1 cellular context compared by ENCODE assay signal in genomic region chr16:2009791-2010510, GRCh38.
TF ChIP-seq lines count a peak whose summit lies in the region.

Gene ZNF598, minus strand, starts transcription at chr16:2009821.

TF ChIP-seq in HCT116, 20 proteins besides CTCF, POLR2A, EP300 and RAD21 (continued from another document):
- TF ChIP-seq, protein P1, sequence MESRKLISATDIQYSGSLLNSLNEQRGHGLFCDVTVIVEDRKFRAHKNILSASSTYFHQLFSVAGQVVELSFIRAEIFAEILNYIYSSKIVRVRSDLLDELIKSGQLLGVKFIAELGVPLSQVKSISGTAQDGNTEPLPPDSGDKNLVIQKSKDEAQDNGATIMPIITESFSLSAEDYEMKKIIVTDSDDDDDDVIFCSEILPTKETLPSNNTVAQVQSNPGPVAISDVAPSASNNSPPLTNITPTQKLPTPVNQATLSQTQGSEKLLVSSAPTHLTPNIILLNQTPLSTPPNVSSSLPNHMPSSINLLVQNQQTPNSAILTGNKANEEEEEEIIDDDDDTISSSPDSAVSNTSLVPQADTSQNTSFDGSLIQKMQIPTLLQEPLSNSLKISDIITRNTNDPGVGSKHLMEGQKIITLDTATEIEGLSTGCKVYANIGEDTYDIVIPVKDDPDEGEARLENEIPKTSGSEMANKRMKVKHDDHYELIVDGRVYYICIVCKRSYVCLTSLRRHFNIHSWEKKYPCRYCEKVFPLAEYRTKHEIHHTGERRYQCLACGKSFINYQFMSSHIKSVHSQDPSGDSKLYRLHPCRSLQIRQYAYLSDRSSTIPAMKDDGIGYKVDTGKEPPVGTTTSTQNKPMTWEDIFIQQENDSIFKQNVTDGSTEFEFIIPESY (IDR thresholded peaks at IDR 0.05; ENCODE audit: extremely low read depth, insufficient replicate concordance, low read length) = no peak
